ENCODE assay signal across 8 cellular contexts in genomic region chr2:162318280-162319222, GRCh38. TPM values are rescaled to one million over a fixed set of nuclear protein-coding genes. Genes with fewer than 3 reads are reported as not detected.
DNase-seq lines count a peak whose midpoint lies in the region; ATAC-seq and TF ChIP-seq lines count a peak whose summit lies in the region.

TSS of gene IFIH1 (minus strand) at chr2:162318684. CDS start at chr2:162318307, 377 bp downstream.

- no peaks in the 10 kb centered on the region for H3K9me3 Mint-ChIP-seq in activated T-helper 17 cell treated with anti-CD3 and anti-CD28 coated beads, Interleukin-2, amount 50 U/mL, for 72 hours
- H3K9me3 Mint-ChIP-seq in naive thymus-derived CD8-positive, alpha-beta T cell: peaks cover 0 to 2% (median 0%) of the 10 kb centered on the region in 9 donors

- H3K4me1 ChIP-seq in HUES48 (ENCODE audit: control insufficient read depth, insufficient read depth, low read length) (peaks cover 26% of the 10 kb centered on the region), RWPE2 (ENCODE audit: insufficient read depth, poor library complexity, severe bottlenecking) (peaks cover 13% of the 10 kb centered on the region)

- ATAC-seq in GM21423 (IDR thresholded peaks at IDR 0.05; ENCODE audit: unreplicated experiment) (peak; percentile 78), RWPE2 (ENCODE audit: low read depth) (peak; percentile 82)
- ATAC-seq in activated T-helper 17 cell treated with anti-CD3 and anti-CD28 coated beads, Interleukin-2, amount 50 U/mL, for 72 hours (replicated peaks): peak; percentile 91
- ATAC-seq in naive thymus-derived CD8-positive, alpha-beta T cell: peak; percentile 86 to 91

- POLR2A ChIA-PET in naive thymus-derived CD8-positive, alpha-beta T cell (lab: Charles Lee): interaction anchor here (0.8 to 2.3 kb wide), 4 partner anchors 9 to 25 kb away, joined by 3 to 12 read pairs (median 5); partner anchors contain the start of gene GCA

- peak within 1 kb of the TSS; percentile 99 for H3K27ac Mint-ChIP-seq in activated T-helper 17 cell treated with anti-CD3 and anti-CD28 coated beads, Interleukin-2, amount 50 U/mL, for 72 hours
- peak within 1 kb of the TSS; percentile 98 to 100 (median 100) for H3K27ac Mint-ChIP-seq in naive thymus-derived CD8-positive, alpha-beta T cell

- peaks cover 31% of the 10 kb centered on the region for H3K4me1 Mint-ChIP-seq in activated T-helper 17 cell treated with anti-CD3 and anti-CD28 coated beads, Interleukin-2, amount 50 U/mL, for 72 hours
- peaks cover 27 to 73% (median 66%) of the 10 kb centered on the region in 4 donors for H3K4me1 Mint-ChIP-seq in naive thymus-derived CD8-positive, alpha-beta T cell

- H3K9me3 ChIP-seq in HUES48 (ENCODE audit: control insufficient read depth, insufficient read depth, low read length) (no peaks in the 10 kb centered on the region), RWPE2 (ENCODE audit: severe bottlenecking) (no peaks in the 10 kb centered on the region)

- no peak within 1 kb of the TSS for H3K27ac ChIP-seq in HUES48 (ENCODE audit: low read depth, low read length)
- H3K27ac ChIP-seq in RWPE2 (ENCODE audit: poor library complexity, severe bottlenecking): peak within 1 kb of the TSS; percentile 56

- H3K4me3 Mint-ChIP-seq in activated T-helper 17 cell treated with anti-CD3 and anti-CD28 coated beads, Interleukin-2, amount 50 U/mL, for 72 hours: peak within 1 kb of the TSS; percentile 99
- H3K4me3 Mint-ChIP-seq in naive thymus-derived CD8-positive, alpha-beta T cell: peak within 1 kb of the TSS; percentile 90 to 100 (median 98)

- peak; percentile 74 for DNase-seq in DMS153 (lab: John Stamatoyannopoulos, UW)
- DNase-seq in RWPE2 (ENCODE audit: low spot score): peak; percentile 78
- DNase-seq in fibroblast of mammary gland (ENCODE audit: low read depth): peak; percentile 86
- DNase-seq in naive thymus-derived CD8-positive, alpha-beta T cell: peak; percentile 48 to 84 (median 75)
- peak; percentile 75 for DNase-seq in stimulated activated naive CD4-positive, alpha-beta T cell treated with Interleukin-2 at 50 U/mL for 16 hours (lab: John Stamatoyannopoulos, UW)

- H3K4me3 ChIP-seq in HUES48 (ENCODE audit: low read depth, low read length) (peak within 1 kb of the TSS; percentile 75), RWPE2 (ENCODE audit: severe bottlenecking) (peak within 1 kb of the TSS; percentile 78), fibroblast of mammary gland (ENCODE audit: control insufficient read depth, low read depth, low read length) (peak within 1 kb of the TSS; percentile 78)

- H3K36me3 ChIP-seq in HUES48 (ENCODE audit: control insufficient read depth, insufficient read depth, low read length) (no peaks in the 10 kb centered on the region), RWPE2 (ENCODE audit: low read depth) (no peaks in the 10 kb centered on the region)

- TF ChIP-seq CTCF in RWPE2 (IDR thresholded peaks at IDR 0.05; ENCODE audit: poor library complexity, severe bottlenecking) (peak; percentile 59), fibroblast of mammary gland (conservative IDR thresholded peaks at IDR 0.05; ENCODE audit: control insufficient read depth, insufficient read depth, low read depth, low read length) (peak; percentile 36)

- peaks cover 26% of the 10 kb centered on the region for H3K27me3 ChIP-seq in HUES48 (ENCODE audit: control insufficient read depth, insufficient read depth, low read length)
- H3K27me3 ChIP-seq in RWPE2 (ENCODE audit: insufficient read depth, poor library complexity, severe bottlenecking): no peaks in the 10 kb centered on the region

- H3K9ac ChIP-seq in HUES48 (ENCODE audit: low read depth, low read length): peak within 1 kb of the TSS; percentile 26

- peaks cover 19% of the 10 kb centered on the region for H3K36me3 Mint-ChIP-seq in activated T-helper 17 cell treated with anti-CD3 and anti-CD28 coated beads, Interleukin-2, amount 50 U/mL, for 72 hours (ENCODE audit: low read depth)
- H3K36me3 Mint-ChIP-seq in naive thymus-derived CD8-positive, alpha-beta T cell: peaks cover 0 to 9% (median 0%) of the 10 kb centered on the region in 3 donors

- H3K27me3 Mint-ChIP-seq in activated T-helper 17 cell treated with anti-CD3 and anti-CD28 coated beads, Interleukin-2, amount 50 U/mL, for 72 hours: no peaks in the 10 kb centered on the region
- H3K27me3 Mint-ChIP-seq in naive thymus-derived CD8-positive, alpha-beta T cell: no peaks in the 10 kb centered on the region

RNA-seq across cellular contexts. Expression of gene IFIH1, which starts in this region (rescaled TPM):
- 10 to 100 TPM; 24.8 to 26.7 TPM for total RNA-seq in activated T-helper 17 cell treated with anti-CD3 and anti-CD28 coated beads, Interleukin-2, amount 50 U/mL, for 72 hours
- 10 to 100 TPM; 24.3 to 25.5 TPM for total RNA-seq in naive thymus-derived CD8-positive, alpha-beta T cell
- 10 to 100 TPM; 10.6 to 15.7 (median 12.6) TPM for polyA plus RNA-seq in naive thymus-derived CD8-positive, alpha-beta T cell
